19 cellular contexts compared by ENCODE assay signal in the genomic region with DNA sequence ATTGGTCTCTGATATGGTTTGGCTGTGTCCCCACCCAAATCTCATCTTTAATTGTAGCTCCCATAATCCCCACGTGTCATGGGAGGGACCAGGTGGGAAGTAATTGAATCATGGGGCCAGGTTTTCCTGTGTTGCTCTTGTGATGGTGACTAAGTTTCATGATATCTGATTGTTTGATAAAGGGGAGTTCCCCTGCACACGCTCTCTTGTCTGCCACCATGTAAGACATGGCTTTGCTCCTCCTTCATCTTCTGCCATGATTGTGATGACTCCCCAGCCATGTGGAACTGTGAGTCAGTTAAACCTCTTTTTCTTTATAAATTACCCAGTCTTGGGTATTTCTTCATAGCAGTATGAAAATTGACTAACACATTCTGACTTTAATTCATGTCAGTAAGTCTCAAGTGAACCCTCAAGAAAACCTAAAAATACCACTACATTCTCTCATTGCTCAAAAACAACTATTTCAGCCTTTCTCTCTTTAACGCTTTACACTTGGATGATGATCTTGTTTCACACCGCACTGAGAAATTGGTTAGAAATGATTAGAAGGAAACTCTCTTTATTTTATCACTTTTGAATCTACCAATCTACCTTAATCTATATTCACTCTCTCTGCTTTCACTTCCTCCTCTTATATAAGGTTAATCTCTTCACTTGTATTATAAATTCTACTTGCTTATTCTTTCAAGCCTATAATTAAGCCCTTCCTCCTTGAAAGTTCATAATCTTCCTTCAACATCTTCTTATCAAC.
DNase-seq lines count a peak whose midpoint lies in the region; ATAC-seq and TF ChIP-seq lines count a peak whose summit lies in the region.
"Had no signal": no experiment of that assay in that cellular context is flagged by ENCODE, and none has a peak within 500 bp of the region (broad histone marks: within the 10 kb centered on the region; RNA-seq: fewer than 3 reads in every experiment).

No MANE protein-coding gene starts in this region.

- no peak for DNase-seq in activated T-cell treated with anti-CD3 and anti-CD28 coated beads, Interleukin-2, amount 50 U/mL, for 4 hours
- DNase-seq in activated T-cell treated with anti-CD3 and anti-CD28 coated beads, Interleukin-2, amount 50 U/mL, for 1 hour, result no peak
- DNase-seq in naive B cell (peak; percentile 12), RPMI8226 (no peak), esophagus muscularis mucosa (ENCODE audit: extremely low spot score) (no peak)
- no peak for DNase-seq in stimulated activated naive CD8-positive, alpha-beta T cell treated with anti-CD3 and anti-CD28 coated beads, Interleukin-15, Interleukin-2, amounts not matched to agents 100 U/mL and 50 U/mL, for 24 hours
- DNase-seq: DMS 273 treated with DMSO at 0.1 percent for 48 hours; GF-D8; IMR-90; NCI-H1417; NCI-H187 treated with DMSO at 0.1 percent for 48 hours; NCI-H526 treated with DMSO at 0.1 percent for 48 hours; NK-92 treated with Interleukin-12 subunit alpha and Interleukin-12 subunit beta, amount 100 ng/mL, for 24 hours; PC-3; SW 1271 had no signal

- H3K27me3 ChIP-seq in esophagus muscularis mucosa, result peaks cover 0 to 6% (median 0%) of the 10 kb centered on the region in 4 donors
- H3K27me3 ChIP-seq: SJSA1 had no signal

- H3K4me3 Mint-ChIP-seq in activated T-cell treated with anti-CD3 and anti-CD28 coated beads, Interleukin-2, amount 50 U/mL, for 4 hours, result no peak overlapping the region
- H3K4me3 Mint-ChIP-seq in naive B cell, result peak overlapping the region in 5 of 8 donors; percentile 17 to 78 (median 40)

- TF ChIP-seq POLR2A in esophagus muscularis mucosa (IDR thresholded peaks at IDR 0.05; ENCODE audit: low read depth), result no peak

- WGBS in esophagus muscularis mucosa, result 79% methylated on average over 4 of the region's 4 CpGs

- no peaks in the 10 kb centered on the region for H3K36me3 ChIP-seq in esophagus muscularis mucosa
- H3K36me3 ChIP-seq: SJSA1 had no signal

- no peak for TF ChIP-seq CTCF in esophagus muscularis mucosa (IDR thresholded peaks at IDR 0.05)

- H3K9me3 ChIP-seq in esophagus muscularis mucosa, result no peaks in the 10 kb centered on the region

- intact Hi-C loops in esophagus muscularis mucosa (cut with DNase I), result no loop called here

- no peaks in the 10 kb centered on the region for H3K4me1 Mint-ChIP-seq in activated T-cell treated with anti-CD3 and anti-CD28 coated beads, Interleukin-2, amount 50 U/mL, for 4 hours (ENCODE audit: low read depth)
- peaks cover 14 to 19% (median 18%) of the 10 kb centered on the region in 3 donors for H3K4me1 Mint-ChIP-seq in naive B cell

- no peak overlapping the region for H3K4me3 ChIP-seq in esophagus muscularis mucosa
- H3K4me3 ChIP-seq: SJSA1 had no signal

- H3K9me3 Mint-ChIP-seq in activated T-cell treated with anti-CD3 and anti-CD28 coated beads, Interleukin-2, amount 50 U/mL, for 4 hours, result peaks cover 41% of the 10 kb centered on the region
- H3K9me3 Mint-ChIP-seq in naive B cell, result peaks cover 25 to 62% (median 40%) of the 10 kb centered on the region in 7 donors

- peaks cover 37% of the 10 kb centered on the region for H3K27me3 Mint-ChIP-seq in activated T-cell treated with anti-CD3 and anti-CD28 coated beads, Interleukin-2, amount 50 U/mL, for 4 hours (ENCODE audit: low read depth)
- peaks cover 6 to 17% (median 8%) of the 10 kb centered on the region in 3 donors for H3K27me3 Mint-ChIP-seq in naive B cell

- TF ChIP-seq EP300 in esophagus muscularis mucosa (IDR thresholded peaks at IDR 0.05), result no peak

- peak overlapping the region; percentile 27 to 92 (median 60) for H3K27ac Mint-ChIP-seq in naive B cell

- no peak overlapping the region for H3K27ac ChIP-seq in esophagus muscularis mucosa (replicated peaks in 1 of 4)
- H3K27ac ChIP-seq: C4-2B, SJSA1 had no signal

- H3K4me1 ChIP-seq in esophagus muscularis mucosa, result no peaks in the 10 kb centered on the region
- H3K4me1 ChIP-seq: SJSA1 had no signal

- no peaks in the 10 kb centered on the region for H3K36me3 Mint-ChIP-seq in activated T-cell treated with anti-CD3 and anti-CD28 coated beads, Interleukin-2, amount 50 U/mL, for 4 hours (ENCODE audit: insufficient read depth)
- peaks cover 9 to 25% of the 10 kb centered on the region in 2 donors for H3K36me3 Mint-ChIP-seq in naive B cell

- ATAC-seq in activated T-cell treated with anti-CD3 and anti-CD28 coated beads, Interleukin-2, amount 50 U/mL, for 4 hours, result peak; percentile 50 to 65
- ATAC-seq in GM18861 (IDR thresholded peaks at IDR 0.05; ENCODE audit: unreplicated experiment) (peak; percentile 21), HG03103 (IDR thresholded peaks at IDR 0.05; ENCODE audit: low read depth, unreplicated experiment) (peak; percentile 24), naive B cell (ENCODE audit: low read depth in 2 of 2) (peak; percentile 52 to 53)
- ATAC-seq in stimulated activated naive CD8-positive, alpha-beta T cell treated with anti-CD3 and anti-CD28 coated beads, Interleukin-15, Interleukin-2, amounts not matched to agents 100 U/mL and 50 U/mL, for 24 hours, result no peak
- ATAC-seq: PC-3 had no signal
